ENCODE assay signal across 1 cellular context in genomic region chr4:56619816-56620215, GRCh38.
TF ChIP-seq lines count a peak whose summit lies in the region.

No MANE protein-coding gene starts in this region.

TF ChIP-seq in GM23338, 12 proteins besides CTCF, POLR2A, EP300 and RAD21 (continued from another document):
- TF ChIP-seq ZNF462 (CRISPR knock-in tag; IDR thresholded peaks at IDR 0.05): no peak
- TF ChIP-seq REST (IDR thresholded peaks at IDR 0.05; ENCODE audit: unreplicated experiment): no peak
- no peak for TF ChIP-seq POLR2AphosphoS5 (IDR thresholded peaks at IDR 0.05; ENCODE audit: low read depth)
- TF ChIP-seq JUNB (IDR thresholded peaks at IDR 0.05; ENCODE audit: unreplicated experiment): no peak
- no peak for TF ChIP-seq ZNF331 (CRISPR knock-in tag; IDR thresholded peaks at IDR 0.05; ENCODE audit: low read depth)
